Comparison of ENCODE assay signal across 8 cellular contexts in genomic region chr17:7838291-7839075, GRCh38. TPM values are rescaled to one million over a fixed set of nuclear protein-coding genes. Genes with fewer than 3 reads are reported as not detected.
A peak's percentile ranks its signal among the peaks of the same experiment; 100 is the strongest.
DNase-seq lines count a peak whose midpoint lies in the region; ATAC-seq and TF ChIP-seq lines count a peak whose summit lies in the region.

No MANE protein-coding gene starts in this region.

- no peak for TF ChIP-seq POLR2A in Peyer's patch (IDR thresholded peaks at IDR 0.05)

- peaks cover 5% of the 10 kb centered on the region for H3K36me3 Mint-ChIP-seq in memory B cell

- H3K9me3 Mint-ChIP-seq in memory B cell = no peaks in the 10 kb centered on the region

- H3K4me3 Mint-ChIP-seq in memory B cell = peak overlapping the region; percentile 40

- TF ChIP-seq CTCF in C4-2B (conservative IDR thresholded peaks at IDR 0.05) (no peak), HFF-Myc (IDR thresholded peaks at IDR 0.05; ENCODE audit: low read depth, low read length, missing control alignments) (no peak), Peyer's patch (IDR thresholded peaks at IDR 0.05) (no peak), colonic mucosa (IDR thresholded peaks at IDR 0.05) (no peak)

- intact Hi-C loops in colonic mucosa (cut with DNase I) = no loop called here

- H3K4me3 ChIP-seq in HFF-Myc (replicated peaks; ENCODE audit: low read depth, low read length) (peak overlapping the region; percentile 83), Peyer's patch (peak overlapping the region; percentile 16 to 85 (median 50)), colonic mucosa (peak overlapping the region; percentile 14), urinary bladder (ENCODE audit: low read depth, low read length) (peak overlapping the region; percentile 11)

- H3K36me3 ChIP-seq in Peyer's patch = peaks cover 0 to 7% (median 0%) of the 10 kb centered on the region in 3 donors
- H3K36me3 ChIP-seq in colonic mucosa = no peaks in the 10 kb centered on the region
- H3K36me3 ChIP-seq in urinary bladder (ENCODE audit: insufficient read depth) = no peaks in the 10 kb centered on the region

- H3K27ac Mint-ChIP-seq in memory B cell = peak overlapping the region; percentile 99

- DNase-seq in HFF-Myc (ENCODE audit: extremely low read depth, low read depth) (no peak), Peyer's patch (peak in 2 of 3 donors; percentile 44 to 53), colonic mucosa (peak; percentile 69), memory B cell (ENCODE audit: low spot score in 2 of 2) (peak in 1 of 2 donors; percentile 46), DMS153 treated with DMSO at 0.1 percent for 48 hours (lab: John Stamatoyannopoulos, UW; ENCODE audit: unreplicated experiment) (no peak)

- ATAC-seq in memory B cell (ENCODE audit: low read depth) (no peak), HG03039 (IDR thresholded peaks at IDR 0.05; ENCODE audit: unreplicated experiment) (no peak)

- peaks cover 58% of the 10 kb centered on the region for H3K4me1 Mint-ChIP-seq in memory B cell

- peak overlapping the region; percentile 100 for H3K27ac ChIP-seq in C4-2B
- H3K27ac ChIP-seq in Peyer's patch = peak overlapping the region; percentile 88 to 100 (median 95)
- H3K27ac ChIP-seq in colonic mucosa = peak overlapping the region; percentile 77
- H3K27ac ChIP-seq in urinary bladder (ENCODE audit: low read depth) = no peak overlapping the region

- H3K9ac ChIP-seq in colonic mucosa (ENCODE audit: low read depth in 2 of 2, low read length in 2 of 2) = peak overlapping the region; percentile 9 to 97

- H3K27me3 Mint-ChIP-seq in memory B cell = no peaks in the 10 kb centered on the region

- H3K9me3 ChIP-seq in Peyer's patch (no peaks in the 10 kb centered on the region), colonic mucosa (no peaks in the 10 kb centered on the region)

- 24% methylated on average over 8 of the region's 8 CpGs for WGBS in urinary bladder

- H3K27me3 ChIP-seq in Peyer's patch (no peaks in the 10 kb centered on the region), colonic mucosa (no peaks in the 10 kb centered on the region)

- H3K4me1 ChIP-seq in Peyer's patch (peaks cover 0 to 49% (median 24%) of the 10 kb centered on the region in 4 donors), colonic mucosa (peaks cover 38% of the 10 kb centered on the region), urinary bladder (ENCODE audit: insufficient read depth) (peaks cover 4% of the 10 kb centered on the region)

RNA-seq across cellular contexts. Expression of gene KDM6B, which starts 4.5 kb away (rescaled TPM):
- 10 to 100 TPM; 32.1 to 45.6 (median 36.4) TPM for total RNA-seq in Peyer's patch
- total RNA-seq in colonic mucosa = 10 to 100 TPM; 32.7 to 42.6 TPM
- total RNA-seq in urinary bladder = 7.9 TPM
- 17.3 TPM for polyA plus RNA-seq in urinary bladder

RNA-seq across cellular contexts. Expression of gene TMEM88, which starts 16.4 kb away (rescaled TPM):
- total RNA-seq in Peyer's patch = 10 to 100 TPM in 3 of 4 donors, 1 to 10 TPM in 1; 3.4 to 29.7 (median 12.9) TPM
- 1 to 10 TPM; 2.5 to 2.7 TPM for total RNA-seq in colonic mucosa
- total RNA-seq in urinary bladder = 8.1 TPM
- polyA plus RNA-seq in urinary bladder = 37.0 TPM

RNA-seq across cellular contexts. Expression of gene NAA38, which starts 18.9 kb away (rescaled TPM):
- total RNA-seq in Peyer's patch (10 to 100 TPM; 28.6 to 75.8 (median 47.8) TPM), colonic mucosa (100 to 1,000 TPM in 1 of 2 donors, 10 to 100 TPM in 1; 59.5 to 133 TPM), urinary bladder (44.4 TPM)
- 110 TPM for polyA plus RNA-seq in urinary bladder

RNA-seq across cellular contexts. Expression of gene CYB5D1, which starts 19.3 kb away (rescaled TPM):
- 1 to 10 TPM; 3.3 to 5.1 (median 4.2) TPM for total RNA-seq in Peyer's patch
- total RNA-seq in colonic mucosa = 10 to 100 TPM in 1 of 2 donors, 1 to 10 TPM in 1; 9.4 to 18.2 TPM
- total RNA-seq in urinary bladder = 6.9 TPM
- polyA plus RNA-seq in urinary bladder = 12.5 TPM

RNA-seq across cellular contexts. Expression of gene CHD3, which starts 50.1 kb away (rescaled TPM):
- 10 to 100 TPM; 36.1 to 99.9 (median 45.1) TPM for total RNA-seq in Peyer's patch
- 100 to 1,000 TPM in 1 of 2 donors, 10 to 100 TPM in 1; 56.3 to 108 TPM for total RNA-seq in colonic mucosa
- total RNA-seq in urinary bladder = 84.8 TPM
- 109 TPM for polyA plus RNA-seq in urinary bladder

Comparison
In these comparisons a context has a peak if more than half of its experiments do, and no peak if none do; other contexts are left out.
1. DNase-seq: peak in Peyer's patch (2 of 3) and colonic mucosa (single experiment); none in HFF-Myc (single experiment) and DMS153 treated with DMSO at 0.1 percent for 48 hours (single experiment).
2. H3K4me3 ChIP-seq: peak in every context shown above with its lines; median percentile 83 in HFF-Myc; 50 in Peyer's patch; 14 in colonic mucosa; 11 in urinary bladder.